Comparison of ENCODE assay signal across 5 cellular contexts in the genomic region with DNA sequence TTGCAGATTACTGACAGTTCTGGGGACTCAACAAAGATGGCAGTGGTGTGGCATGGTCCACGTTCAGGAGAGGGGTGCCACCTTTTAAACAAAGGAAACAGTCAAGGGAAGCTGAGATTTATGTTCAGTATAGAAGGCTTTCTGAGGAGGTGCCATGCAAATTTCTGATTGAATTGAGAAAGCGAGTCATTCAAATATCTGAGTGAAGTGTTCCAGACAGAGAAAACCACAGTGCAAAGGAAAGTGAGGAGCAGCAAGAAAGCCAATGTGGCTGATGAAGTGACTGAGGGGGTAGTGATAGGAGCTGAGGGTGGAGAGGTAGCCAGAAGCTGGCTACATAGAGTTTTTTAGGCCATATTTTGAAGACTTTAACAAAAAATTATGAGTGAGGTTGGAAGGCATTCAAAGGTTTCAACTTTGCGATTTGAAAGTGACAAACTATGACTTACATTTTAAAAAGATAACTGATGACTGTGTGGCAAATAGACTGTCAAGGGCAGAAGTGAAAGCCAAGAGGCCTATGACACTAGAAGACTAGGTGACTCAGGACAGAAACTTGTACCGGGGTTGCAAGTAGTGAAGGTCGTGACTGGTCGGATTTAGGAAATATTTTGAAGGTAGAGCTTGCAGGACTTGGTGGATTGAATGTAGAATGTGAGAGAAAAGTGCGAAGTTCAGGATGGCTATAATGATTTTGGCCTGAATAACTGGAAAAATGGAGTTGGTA. TPM values are rescaled to one million over a fixed set of nuclear protein-coding genes. Genes with fewer than 3 reads are reported as not detected.
"Had no signal": no experiment of that assay in that cellular context is flagged by ENCODE, and none has a peak within 500 bp of the region (broad histone marks: within the 10 kb centered on the region; RNA-seq: fewer than 3 reads in every experiment).

No MANE protein-coding gene starts in this region.

RNA-seq across cellular contexts. Expression of gene TUBA3D, which starts 35.0 kb away (rescaled TPM):
- total RNA-seq: fibroblast of lung, frontal cortex, left colon, lung, sigmoid colon had no signal
